ENCODE assay signal across 8 cellular contexts in genomic region chr3:65785065-65785645, GRCh38.
A peak's percentile ranks its signal among the peaks of the same experiment; 100 is the strongest.
DNase-seq lines count a peak whose midpoint lies in the region; TF ChIP-seq lines count a peak whose summit lies in the region.

No MANE protein-coding gene starts in this region.

- no peak for TF ChIP-seq POLR2A in tibial nerve (IDR thresholded peaks at IDR 0.05)

- DNase-seq in NCI-H2081 (lab: John Stamatoyannopoulos, UW) (peak; percentile 7 to 51), NCI-H2081 treated with DMSO at 0.1 percent for 48 hours (lab: John Stamatoyannopoulos, UW) (no peak), NCI-H1694 treated with DMSO at 0.1 percent for 48 hours (lab: John Stamatoyannopoulos, UW) (peak; percentile 42), adipocyte (ENCODE audit: low read depth) (peak; percentile 86), iPS DF 6.9 (ENCODE audit: low read depth, low spot score) (peak; percentile 20), tibial nerve (ENCODE audit: low spot score in 2 of 2) (peak in 1 of 2 donors; percentile 12), activated gamma-delta T cell (lab: John Stamatoyannopoulos, UW) (no peak)
- DNase-seq in activated CD8-positive, alpha-beta memory T cell treated with anti-CD3 and anti-CD28 coated beads for 24 hours = no peak

- H3K36me3 ChIP-seq in adipocyte (ENCODE audit: control insufficient read depth, insufficient read depth, low read length, severe bottlenecking) (no peaks in the 10 kb centered on the region), iPS DF 6.9 (ENCODE audit: control insufficient read depth, insufficient read depth, low read length) (no peaks in the 10 kb centered on the region), tibial nerve (no peaks in the 10 kb centered on the region)

- no peak overlapping the region for H3K9ac ChIP-seq in adipocyte (ENCODE audit: low read length)

- peaks cover 3% of the 10 kb centered on the region for H3K4me1 ChIP-seq in adipocyte (ENCODE audit: control insufficient read depth, insufficient read depth, low read length)
- H3K4me1 ChIP-seq in iPS DF 6.9 (ENCODE audit: control insufficient read depth, insufficient read depth, low read length) = no peaks in the 10 kb centered on the region
- peaks cover 0 to 17% (median 0%) of the 10 kb centered on the region in 4 donors for H3K4me1 ChIP-seq in tibial nerve

- peak; percentile 53 to 74 (median 64) for TF ChIP-seq CTCF in tibial nerve (IDR thresholded peaks at IDR 0.05)

- H3K27ac ChIP-seq in iPS DF 6.9 (ENCODE audit: low read length) (no peak overlapping the region), tibial nerve (no peak overlapping the region)

- H3K9me3 ChIP-seq in adipocyte (ENCODE audit: control insufficient read depth, low read length) (no peaks in the 10 kb centered on the region), iPS DF 6.9 (ENCODE audit: control insufficient read depth, insufficient read depth, low read length) (no peaks in the 10 kb centered on the region), tibial nerve (no peaks in the 10 kb centered on the region)

- TF ChIP-seq EP300 in tibial nerve (IDR thresholded peaks at IDR 0.05) = no peak

- H3K4me3 ChIP-seq in adipocyte (ENCODE audit: low read length) (no peak overlapping the region), iPS DF 6.9 (ENCODE audit: low read length) (no peak overlapping the region), tibial nerve (no peak overlapping the region)

- H3K27me3 ChIP-seq in adipocyte (replicated peaks; ENCODE audit: control insufficient read depth, insufficient read depth, low read length) = no peaks in the 10 kb centered on the region
- no peaks in the 10 kb centered on the region for H3K27me3 ChIP-seq in iPS DF 6.9 (ENCODE audit: control insufficient read depth, insufficient read depth, low read length)
- H3K27me3 ChIP-seq in tibial nerve = no peaks in the 10 kb centered on the region

- WGBS in iPS DF 6.9 (ENCODE audit: insufficient coverage, insufficient read length) = no CpG with 5 or more reads among the region's 6 CpGs
- 32 to 34% methylated on average over 6 of the region's 6 CpGs for WGBS in tibial nerve, 2 donors

Comparison
In these comparisons a context has a peak if more than half of its experiments do, and no peak if none do; other contexts are left out.
1. DNase-seq: peak in NCI-H2081 (2 of 2), NCI-H1694 treated with DMSO at 0.1 percent for 48 hours (single experiment), adipocyte (single experiment) and iPS DF 6.9 (single experiment); none in NCI-H2081 treated with DMSO at 0.1 percent for 48 hours (single experiment), activated CD8-positive, alpha-beta memory T cell treated with anti-CD3 and anti-CD28 coated beads for 24 hours (single experiment) and activated gamma-delta T cell (single experiment).